In the genomic region with DNA sequence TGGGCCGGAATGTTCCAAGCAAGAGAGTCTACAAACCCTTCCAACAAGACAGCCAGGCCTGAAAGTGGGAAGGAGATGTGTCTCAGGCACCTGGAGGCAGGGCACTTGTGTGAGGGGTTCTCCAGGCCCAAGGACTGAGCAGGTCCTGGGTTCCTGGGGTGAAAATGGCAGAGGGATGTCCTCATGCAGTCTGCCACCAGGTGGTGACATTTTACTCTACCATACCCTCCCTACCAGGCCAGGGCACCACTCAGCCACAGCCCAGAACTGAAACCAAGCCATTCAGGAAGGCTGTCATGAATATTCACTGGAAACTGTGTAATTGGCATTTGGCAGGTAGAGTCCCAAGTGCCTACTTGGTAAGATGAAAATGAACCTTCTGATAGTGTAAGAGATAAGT, we compare ENCODE assay signal across 8 cellular contexts.
DNase-seq lines count a peak whose midpoint lies in the region; ATAC-seq and TF ChIP-seq lines count a peak whose summit lies in the region.

No MANE protein-coding gene starts in this region.

- ATAC-seq in GM21529 (IDR thresholded peaks at IDR 0.05; ENCODE audit: unreplicated experiment), result peak; percentile 96

- TF ChIP-seq POLR2A in suprapubic skin (IDR thresholded peaks at IDR 0.05), result no peak

- DNase-seq in DMS53 (lab: John Stamatoyannopoulos, UW), result peak; percentile 93
- DNase-seq in LHCN-M2 (ENCODE audit: low read depth), result peak; percentile 22
- peak; percentile 36 for DNase-seq in RPMI7951 (ENCODE audit: low read depth)
- peak; percentile 4 for DNase-seq in activated naive CD8-positive, alpha-beta T cell treated with anti-CD3 and anti-CD28 coated beads, Interleukin-2, amount 50 U/mL, for 16 hours (ENCODE audit: low read depth, low spot score)
- DNase-seq in hepatic stellate cell (ENCODE audit: low spot score), result peak; percentile 12
- peak; percentile 11 to 24 (median 17) for DNase-seq in stimulated activated CD4-positive, alpha-beta T cell treated with anti-CD3 and anti-CD28 coated beads, Interleukin-12 subunit alpha, Interleukin-12 subunit beta, amount 100 ng/mL, for 48 hours (ENCODE audit: low read depth in 2 of 3, low spot score in 1 of 3)
- no peak for DNase-seq in suprapubic skin (ENCODE audit: low spot score in 2 of 2)

- TF ChIP-seq EP300 in suprapubic skin (IDR thresholded peaks at IDR 0.05), result no peak

- no peaks in the 10 kb centered on the region for H3K27me3 ChIP-seq in suprapubic skin

- no peaks in the 10 kb centered on the region for H3K9me3 ChIP-seq in suprapubic skin

- 100% methylated on average over 1 of the region's 1 CpG for WGBS in suprapubic skin

- no peaks in the 10 kb centered on the region for H3K4me1 ChIP-seq in suprapubic skin

- peak in 1 of 2 donors; percentile 23 for TF ChIP-seq CTCF in suprapubic skin (IDR thresholded peaks at IDR 0.05)

- no peak overlapping the region for H3K4me3 ChIP-seq in suprapubic skin

- no peak overlapping the region for H3K27ac ChIP-seq in suprapubic skin

- H3K36me3 ChIP-seq in suprapubic skin, result no peaks in the 10 kb centered on the region

Comparison
In these comparisons a context has a peak if more than half of its experiments do, and no peak if none do; other contexts are left out.
1. DNase-seq: peak in DMS53 (single experiment), LHCN-M2 (single experiment), RPMI7951 (single experiment), activated naive CD8-positive, alpha-beta T cell treated with anti-CD3 and anti-CD28 coated beads, Interleukin-2, amount 50 U/mL, for 16 hours (single experiment), hepatic stellate cell (single experiment) and stimulated activated CD4-positive, alpha-beta T cell treated with anti-CD3 and anti-CD28 coated beads, Interleukin-12 subunit alpha, Interleukin-12 subunit beta, amount 100 ng/mL, for 48 hours (3 of 3); none in suprapubic skin (0 of 2).